ENCODE assay signal across 8 cellular contexts in the genomic region with DNA sequence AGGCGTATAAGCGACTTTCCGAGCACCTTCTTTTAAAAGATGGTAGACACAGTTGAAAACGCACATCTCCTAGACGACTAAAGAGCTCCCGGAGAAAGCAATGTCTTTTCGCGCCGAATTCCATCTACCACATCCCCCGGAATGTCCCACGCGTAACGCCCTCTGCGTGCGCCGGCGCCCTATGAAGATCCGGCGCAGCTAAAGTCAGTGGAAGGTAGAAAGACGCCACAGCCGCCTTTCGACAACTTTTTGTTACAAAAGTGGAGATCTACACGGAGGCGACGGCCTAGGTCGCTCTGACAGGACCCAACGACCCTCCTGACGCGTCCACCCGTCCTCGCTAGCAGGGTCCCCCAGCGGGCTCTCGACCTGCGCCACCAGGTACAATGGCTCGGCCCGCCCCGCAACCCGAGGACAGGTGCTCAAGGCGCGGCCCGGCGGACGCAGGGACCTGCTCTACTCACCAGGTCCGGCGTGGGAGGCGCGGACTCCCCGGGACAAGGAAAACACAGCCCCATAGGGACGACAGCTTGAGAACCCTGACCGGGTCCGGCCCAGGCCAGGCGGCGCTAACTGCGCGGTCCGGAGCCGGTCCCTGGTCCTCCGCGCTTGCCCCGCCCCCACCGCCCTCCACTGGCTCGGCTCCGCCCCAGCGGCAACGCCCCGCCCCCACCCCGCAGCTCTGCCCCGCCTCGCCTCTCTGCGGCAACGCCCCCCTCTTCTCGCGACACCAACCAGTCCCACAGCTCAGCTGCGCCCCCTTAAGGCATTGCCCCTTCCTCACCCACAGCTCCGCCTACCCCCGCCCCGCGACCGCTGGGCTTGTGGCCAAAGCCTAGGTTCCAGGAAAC. TPM values are rescaled to one million over a fixed set of nuclear protein-coding genes. Genes with fewer than 3 reads are reported as not detected.
DNase-seq lines count a peak whose midpoint lies in the region; ATAC-seq lines count a peak whose summit lies in the region.

A gene with protein sequence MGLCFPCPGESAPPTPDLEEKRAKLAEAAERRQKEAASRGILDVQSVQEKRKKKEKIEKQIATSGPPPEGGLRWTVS (minus strand): TSS at position 571 of the 851 bp plus-strand sequence. CDS start 53 bp downstream, at position 518.

- peaks cover 34% of the 10 kb centered on the region for H3K36me3 Mint-ChIP-seq in activated T-cell treated with anti-CD3 and anti-CD28 coated beads, Interleukin-2, amount 50 U/mL, for 24 hours (ENCODE audit: low read depth)

- peaks cover 19% of the 10 kb centered on the region for H3K4me1 ChIP-seq in HUES64 (ENCODE audit: insufficient read depth, low read length)
- H3K4me1 ChIP-seq in esophagus (ENCODE audit: control insufficient read depth in 2 of 2, insufficient read depth in 2 of 2, low read length in 1 of 2), result no peaks in the 10 kb centered on the region
- H3K4me1 ChIP-seq in mucosa of stomach (ENCODE audit: control insufficient read depth, insufficient read depth, low read length), result peaks cover 4% of the 10 kb centered on the region

- no peaks in the 10 kb centered on the region for H3K27me3 Mint-ChIP-seq in activated T-cell treated with anti-CD3 and anti-CD28 coated beads, Interleukin-2, amount 50 U/mL, for 24 hours

- H3K9ac ChIP-seq in HUES64 (ENCODE audit: low read depth, low read length), result peak within 1 kb of the TSS; percentile 79
- peak within 1 kb of the TSS; percentile 77 for H3K9ac ChIP-seq in mucosa of stomach (ENCODE audit: low read length)

- DNase-seq in DMS 273 treated with DMSO at 0.1 percent for 48 hours (lab: John Stamatoyannopoulos, UW), result peak; percentile 47
- peak; percentile 29 for DNase-seq in OCI-M2 (lab: John Stamatoyannopoulos, UW; ENCODE audit: unreplicated experiment)
- peak; percentile 95 for DNase-seq in activated T-cell treated with anti-CD3 and anti-CD28 coated beads, Interleukin-2, amount 50 U/mL, for 24 hours
- DNase-seq in stimulated activated CD8-positive, alpha-beta memory T cell treated with anti-CD3 and anti-CD28 coated beads, Interleukin-4, amount 100 ng/mL, for 48 hours, result peak; percentile 97

- peaks cover 18% of the 10 kb centered on the region for H3K27me3 ChIP-seq in HUES64 (ENCODE audit: insufficient read depth, low read length)
- no peaks in the 10 kb centered on the region for H3K27me3 ChIP-seq in esophagus (ENCODE audit: control insufficient read depth in 1 of 2, insufficient read depth in 2 of 2, low read length in 2 of 2)
- no peaks in the 10 kb centered on the region for H3K27me3 ChIP-seq in mucosa of stomach (ENCODE audit: control insufficient read depth, insufficient read depth, low read length)

- peak within 1 kb of the TSS; percentile 93 for H3K27ac Mint-ChIP-seq in activated T-cell treated with anti-CD3 and anti-CD28 coated beads, Interleukin-2, amount 50 U/mL, for 24 hours

- H3K9me3 ChIP-seq in HUES64 (ENCODE audit: insufficient read depth, low read depth, low read length) (no peaks in the 10 kb centered on the region), esophagus (ENCODE audit: control insufficient read depth in 2 of 2, insufficient read depth in 1 of 2, low read depth in 1 of 2, low read length in 1 of 2) (no peaks in the 10 kb centered on the region), mucosa of stomach (ENCODE audit: control insufficient read depth, low read length) (no peaks in the 10 kb centered on the region)

- peak; percentile 94 for ATAC-seq in GM21515 (IDR thresholded peaks at IDR 0.05; ENCODE audit: unreplicated experiment)

- peaks cover 14% of the 10 kb centered on the region for H3K4me1 Mint-ChIP-seq in activated T-cell treated with anti-CD3 and anti-CD28 coated beads, Interleukin-2, amount 50 U/mL, for 24 hours (ENCODE audit: low read depth)

- H3K4me3 ChIP-seq in HUES64 (ENCODE audit: low read length) (peak within 1 kb of the TSS; percentile 95), esophagus (ENCODE audit: low read depth in 1 of 2, low read length in 2 of 2) (peak within 1 kb of the TSS; percentile 80 to 91), mucosa of stomach (ENCODE audit: low read length) (peak within 1 kb of the TSS; percentile 57)

- H3K9me3 Mint-ChIP-seq in activated T-cell treated with anti-CD3 and anti-CD28 coated beads, Interleukin-2, amount 50 U/mL, for 24 hours, result no peaks in the 10 kb centered on the region

- peak within 1 kb of the TSS; percentile 91 for H3K4me3 Mint-ChIP-seq in activated T-cell treated with anti-CD3 and anti-CD28 coated beads, Interleukin-2, amount 50 U/mL, for 24 hours

- WGBS in HUES64, result 2% methylated on average over 78 of the region's 79 CpGs
- 0 to 1% methylated on average over 68 to 79 of the region's 79 CpGs for WGBS in esophagus, 2 donors

- H3K27ac ChIP-seq in HUES64 (ENCODE audit: low read depth, low read length) (peak within 1 kb of the TSS; percentile 33; the same call in 1 of the 2 replicates), esophagus (ENCODE audit: low read depth in 2 of 2, low read length in 1 of 2) (peak within 1 kb of the TSS; percentile 94 to 95)

- H3K36me3 ChIP-seq in HUES64 (ENCODE audit: insufficient read depth, low read length), result peaks cover 2% of the 10 kb centered on the region; the same call in 1 of the 2 replicates
- peaks cover 0 to 3% of the 10 kb centered on the region in 2 donors for H3K36me3 ChIP-seq in esophagus (ENCODE audit: control insufficient read depth in 2 of 2, insufficient read depth in 2 of 2, low read length in 1 of 2)
- H3K36me3 ChIP-seq in mucosa of stomach (ENCODE audit: control insufficient read depth, insufficient read depth, low read length), result no peaks in the 10 kb centered on the region

RNA-seq across cellular contexts. Expression of the gene that starts here (rescaled TPM):
- polyA plus RNA-seq in HUES64 (2013, experiment 1 of 2), result 9.6 TPM
- 8.4 TPM for polyA plus RNA-seq in HUES64 (2013, experiment 2 of 2)
- polyA plus RNA-seq in esophagus, result 10 to 100 TPM in 1 of 2 donors, 1 to 10 TPM in 1; 9.2 to 10.3 TPM

Comparison
In these comparisons a context has a peak if more than half of its experiments do, and no peak if none do; other contexts are left out.
1. Peak in every context shown above with its lines: DNase-seq, ATAC-seq, H3K4me3 ChIP-seq and H3K27ac ChIP-seq.
2. DNase-seq: peak in every context shown above with its lines; median percentile 97 in stimulated activated CD8-positive, alpha-beta memory T cell treated with anti-CD3 and anti-CD28 coated beads, Interleukin-4, amount 100 ng/mL, for 48 hours; 95 in activated T-cell treated with anti-CD3 and anti-CD28 coated beads, Interleukin-2, amount 50 U/mL, for 24 hours; 47 in DMS 273 treated with DMSO at 0.1 percent for 48 hours; 29 in OCI-M2.